16 cellular contexts compared by ENCODE assay signal in the genomic region with DNA sequence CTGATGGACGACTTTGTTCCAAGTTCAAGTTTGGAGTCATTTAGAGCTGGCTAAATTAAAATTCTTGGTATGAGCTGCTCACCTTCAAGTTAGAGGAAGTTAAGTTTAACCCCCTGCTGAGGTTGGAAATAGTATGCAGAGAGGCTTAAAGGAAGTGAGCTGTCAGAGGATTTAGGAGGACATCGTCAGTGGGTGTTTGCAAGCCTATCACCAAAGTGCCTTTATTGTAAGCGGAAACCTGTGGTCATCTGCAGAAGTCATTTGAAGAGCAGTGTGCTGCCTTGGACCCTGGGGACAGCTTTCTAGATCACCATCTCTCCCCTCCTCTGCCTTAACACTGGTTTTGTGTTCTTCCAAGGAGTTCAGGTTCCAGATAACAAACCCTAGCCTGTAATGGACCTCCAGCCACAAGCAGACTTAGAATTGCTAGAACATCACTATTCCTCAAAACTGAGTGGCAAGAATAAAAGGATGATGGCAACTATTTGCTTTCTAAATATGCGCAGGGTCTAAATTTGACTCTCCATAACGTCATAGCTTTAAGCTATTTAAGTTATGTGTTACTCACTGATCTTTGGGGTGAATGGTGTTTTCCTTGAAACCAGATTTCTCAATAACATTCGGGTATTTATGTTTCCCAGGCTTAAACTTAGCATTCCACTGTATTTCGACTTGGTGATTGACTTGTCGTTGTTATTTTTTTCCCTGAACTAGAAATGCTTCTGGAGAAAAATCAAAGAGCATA.
A peak's percentile ranks its signal among the peaks of the same experiment; 100 is the strongest.
DNase-seq lines count a peak whose midpoint lies in the region; TF ChIP-seq lines count a peak whose summit lies in the region.
"Had no signal": no experiment of that assay in that cellular context is flagged by ENCODE, and none has a peak within 500 bp of the region (broad histone marks: within the 10 kb centered on the region; RNA-seq: fewer than 3 reads in every experiment).

No MANE protein-coding gene starts in this region.

- H3K36me3 ChIP-seq in brain microvascular endothelial cell (replicated peaks) (no peaks in the 10 kb centered on the region), mesendoderm (ENCODE audit: control insufficient read depth, insufficient read depth, low read length) (no peaks in the 10 kb centered on the region), tibial nerve (no peaks in the 10 kb centered on the region)
- H3K36me3 ChIP-seq in CD4-positive, alpha-beta memory T cell (ENCODE audit: insufficient read depth, low read length), result no peaks in the 10 kb centered on the region
- H3K36me3 ChIP-seq: BLaER1 treated with 17β-estradiol and CSF1 and Interleukin-3, amounts not matched to agents 10 nM and 100 nM; heart left ventricle; pancreas had no signal

- no peak overlapping the region for H3K4me2 ChIP-seq in mesendoderm (ENCODE audit: low read length)
- H3K4me2 ChIP-seq: BLaER1 treated with 17β-estradiol and CSF1 and Interleukin-3, amounts not matched to agents 10 nM and 100 nM had no signal

- H3K79me1 ChIP-seq in mesendoderm (ENCODE audit: low read length), result no peaks in the 10 kb centered on the region

- no peak for TF ChIP-seq POLR2A in tibial nerve (IDR thresholded peaks at IDR 0.05)

- H3K36me3 Mint-ChIP-seq in CD4-positive, alpha-beta memory T cell, result no peaks in the 10 kb centered on the region

- H3K27ac ChIP-seq in brain microvascular endothelial cell, result peak overlapping the region; percentile 88
- H3K27ac ChIP-seq in mesendoderm (ENCODE audit: low read depth, low read length), result no peak overlapping the region
- H3K27ac ChIP-seq in tibial nerve, result no peak overlapping the region
- no peak overlapping the region for H3K27ac ChIP-seq in CD4-positive, alpha-beta memory T cell (ENCODE audit: low read depth, low read length)
- H3K27ac ChIP-seq: BLaER1 treated with 17β-estradiol and CSF1 and Interleukin-3, amounts not matched to agents 10 nM and 100 nM; heart left ventricle; pancreas had no signal

- TF ChIP-seq CTCF in brain microvascular endothelial cell (IDR thresholded peaks at IDR 0.05; ENCODE audit: low read depth, low read length, missing control alignments) (no peak), tibial nerve (IDR thresholded peaks at IDR 0.05) (no peak)

- no CpG with 5 or more reads among the region's 8 CpGs for WGBS in mesendoderm (ENCODE audit: extremely low coverage, insufficient coverage, low lambda C conversion rate)
- WGBS in tibial nerve, 2 donors, result 58 to 59% methylated on average over 8 of the region's 8 CpGs

- in situ Hi-C loops in brain microvascular endothelial cell (cut with HindIII; ENCODE audit: low pct_ligation_motif_present, low sequenced_read_pairs), result no loop called here

- no peak overlapping the region for H2BK5ac ChIP-seq in mesendoderm (ENCODE audit: low read length)

- intact Hi-C loops in CD4-positive, alpha-beta memory T cell (cut with micrococcal nuclease), result no loop called here

- H3K18ac ChIP-seq in mesendoderm (ENCODE audit: low read length), result peak overlapping the region; percentile 30

- H4K8ac ChIP-seq in mesendoderm (ENCODE audit: low read depth, low read length), result no peak overlapping the region

- H3K27me3 ChIP-seq in brain microvascular endothelial cell (replicated peaks) (no peaks in the 10 kb centered on the region), mesendoderm (ENCODE audit: insufficient read depth, low read length, poor library complexity) (no peaks in the 10 kb centered on the region), tibial nerve (no peaks in the 10 kb centered on the region)
- no peaks in the 10 kb centered on the region for H3K27me3 ChIP-seq in CD4-positive, alpha-beta memory T cell (ENCODE audit: insufficient read depth, low read length)
- H3K27me3 ChIP-seq: BLaER1 treated with 17β-estradiol and CSF1 and Interleukin-3, amounts not matched to agents 10 nM and 100 nM; heart left ventricle; pancreas had no signal

- H3K27me3 Mint-ChIP-seq in CD4-positive, alpha-beta memory T cell, result no peaks in the 10 kb centered on the region

- CTCF ChIA-PET in CD4-positive, alpha-beta memory T cell (lab: Charles Lee; ENCODE audit: partially characterized antibody), result no interaction called here

- peak overlapping the region; percentile 19 for H3K56ac ChIP-seq in mesendoderm (ENCODE audit: low read length)

- no peak overlapping the region for H3K4me3 ChIP-seq in brain microvascular endothelial cell (ENCODE audit: low read depth, low read length)
- H3K4me3 ChIP-seq in mesendoderm (ENCODE audit: low read length), result no peak overlapping the region
- H3K4me3 ChIP-seq in tibial nerve, result no peak overlapping the region
- H3K4me3 ChIP-seq in CD4-positive, alpha-beta memory T cell (ENCODE audit: low read length in 2 of 2), result no peak overlapping the region
- H3K4me3 ChIP-seq: BLaER1 treated with 17β-estradiol and CSF1 and Interleukin-3, amounts not matched to agents 10 nM and 100 nM; heart left ventricle; pancreas had no signal

- no peak overlapping the region for H3K9ac ChIP-seq in mesendoderm (ENCODE audit: low read length)
- H3K9ac ChIP-seq: BLaER1 treated with 17β-estradiol and CSF1 and Interleukin-3, amounts not matched to agents 10 nM and 100 nM had no signal

- no peak for TF ChIP-seq EP300 in tibial nerve (IDR thresholded peaks at IDR 0.05)

- no peaks in the 10 kb centered on the region for H3K9me3 ChIP-seq in tibial nerve
- H3K9me3 ChIP-seq in CD4-positive, alpha-beta memory T cell (ENCODE audit: control insufficient read depth in 1 of 2, low read length in 2 of 2), result no peaks in the 10 kb centered on the region
- H3K9me3 ChIP-seq: BLaER1 treated with 17β-estradiol and CSF1 and Interleukin-3, amounts not matched to agents 10 nM and 100 nM; pancreas had no signal

- DNase-seq in Daoy (ENCODE audit: low read depth), result peak; percentile 7
- peak; percentile 30 for DNase-seq in M059J (ENCODE audit: low read depth)
- DNase-seq in brain microvascular endothelial cell, result peak; percentile 81
- peak; percentile 82 for DNase-seq in mesendoderm
- no peak for DNase-seq in AML-193 (lab: John Stamatoyannopoulos, UW)
- no peak for DNase-seq in tibial nerve (ENCODE audit: low spot score in 2 of 2)
- DNase-seq in CD4-positive, alpha-beta memory T cell, result no peak
- DNase-seq in OCI-M1 (lab: John Stamatoyannopoulos, UW), result no peak
- DNase-seq: aorta; effector memory CD4-positive, alpha-beta T cell; heart left ventricle; mammary epithelial cell; NCI-H2081 treated with DMSO at 0.1 percent for 48 hours; pancreas; stimulated activated CD4-positive, alpha-beta T cell treated with anti-CD3 and anti-CD28 coated beads, Interleukin-1b, Interleukin-23, amount 100 ng/mL, for 48 hours had no signal

- H3K4me3 Mint-ChIP-seq in CD4-positive, alpha-beta memory T cell, result no peak overlapping the region

- H4K5ac ChIP-seq in mesendoderm (ENCODE audit: low read length), result no peak overlapping the region

- H2AK5ac ChIP-seq in mesendoderm (ENCODE audit: low read length), result no peak overlapping the region

- no peaks in the 10 kb centered on the region for H3K79me2 ChIP-seq in mesendoderm (ENCODE audit: control insufficient read depth, insufficient read depth, low read length)

- no peaks in the 10 kb centered on the region for H3K4me1 Mint-ChIP-seq in CD4-positive, alpha-beta memory T cell

- H2BK120ac ChIP-seq in mesendoderm (ENCODE audit: low read depth, low read length), result no peak overlapping the region

- no peak overlapping the region for H3K4ac ChIP-seq in mesendoderm (ENCODE audit: low read depth, low read length)

- H2BK15ac ChIP-seq in mesendoderm (replicated peaks; ENCODE audit: low read depth), result no peak overlapping the region

- H3K9me3 Mint-ChIP-seq in CD4-positive, alpha-beta memory T cell, result peaks cover 0 to 2% (median 0%) of the 10 kb centered on the region in 8 donors

- no peak overlapping the region for H3K27ac Mint-ChIP-seq in CD4-positive, alpha-beta memory T cell

- POLR2A ChIA-PET in CD4-positive, alpha-beta memory T cell (lab: Charles Lee; ENCODE audit: partially characterized antibody), result no interaction called here

- no peak overlapping the region for H3K23ac ChIP-seq in mesendoderm (ENCODE audit: low read length)

- H3K4me1 ChIP-seq in mesendoderm (ENCODE audit: control insufficient read depth, low read depth, low read length) (no peaks in the 10 kb centered on the region), tibial nerve (no peaks in the 10 kb centered on the region)
- H3K4me1 ChIP-seq in CD4-positive, alpha-beta memory T cell (ENCODE audit: insufficient read depth, low read length), result no peaks in the 10 kb centered on the region
- H3K4me1 ChIP-seq: BLaER1 treated with 17β-estradiol and CSF1 and Interleukin-3, amounts not matched to agents 10 nM and 100 nM; pancreas had no signal

Comparison
In these comparisons a context has a peak if more than half of its experiments do, and no peak if none do; other contexts are left out.
1. DNase-seq: peak in Daoy (single experiment), M059J (single experiment), brain microvascular endothelial cell (single experiment) and mesendoderm (single experiment); none in AML-193 (0 of 2), tibial nerve (0 of 2), CD4-positive, alpha-beta memory T cell (0 of 5) and OCI-M1 (single experiment).